ENCODE assay signal across 8 cellular contexts in the genomic region with DNA sequence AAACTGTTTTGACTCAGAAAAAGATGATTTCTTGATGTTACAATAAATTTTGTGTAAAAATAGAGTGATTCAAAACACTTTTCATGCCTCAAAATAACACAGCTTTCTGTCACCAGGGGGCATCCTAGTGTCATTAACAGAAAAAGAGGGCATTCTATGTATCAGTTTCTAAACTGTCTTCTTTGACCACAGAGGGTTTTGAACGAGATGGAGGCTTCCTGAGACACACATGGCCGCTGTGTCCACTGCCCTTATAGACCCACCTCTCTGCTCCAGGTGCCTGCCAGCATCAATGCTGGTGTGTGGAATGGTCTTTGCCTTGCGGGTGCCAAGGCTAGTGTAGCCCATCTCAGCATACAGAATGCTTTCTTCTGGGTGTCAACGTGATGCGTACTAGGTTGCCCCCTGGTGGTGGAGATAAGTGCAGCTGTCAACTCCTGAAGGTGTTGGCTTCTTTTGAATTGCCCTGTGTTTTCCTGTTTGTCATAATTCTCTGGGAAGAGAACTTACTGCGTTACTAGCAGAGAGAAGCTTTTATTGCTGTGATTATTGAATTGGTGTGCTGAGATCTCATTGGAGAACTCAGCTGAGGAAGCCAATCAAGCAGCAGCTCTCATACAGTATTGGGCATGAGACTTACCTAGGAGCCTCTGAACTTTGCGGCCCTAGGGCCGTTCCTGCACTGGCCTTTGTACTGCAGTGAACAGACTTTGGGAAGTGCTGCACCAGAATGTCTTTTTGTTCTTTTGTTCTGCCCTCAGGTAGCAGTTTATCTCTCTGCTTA. TPM values are rescaled to one million over a fixed set of nuclear protein-coding genes. Genes with fewer than 3 reads are reported as not detected.
DNase-seq lines count a peak whose midpoint lies in the region; ATAC-seq and TF ChIP-seq lines count a peak whose summit lies in the region.

No MANE protein-coding gene starts in this region.

- 35 to 38% methylated on average over 8 of the region's 8 CpGs for WGBS in lower leg skin, 2 donors

- TF ChIP-seq CTCF in 22Rv1 (IDR thresholded peaks at IDR 0.05) (peak; percentile 94), GM12874 (IDR thresholded peaks at IDR 0.05; ENCODE audit: insufficient read depth, low read depth, low read length) (peak; percentile 85), lower leg skin (IDR thresholded peaks at IDR 0.05) (no peak)

- 0 out of 2 replicates have a peak overlapping the region, but pooled peaks have one; percentile 12 for H3K27ac ChIP-seq in 22Rv1

- peak; percentile 27 for DNase-seq in NCI-H526 treated with DMSO at 0.1 percent for 48 hours (lab: John Stamatoyannopoulos, UW)
- DNase-seq in activated CD4-positive, alpha-beta T cell treated with anti-CD3 and anti-CD28 coated beads, Interleukin-2, amount 50 U/mL, for 24 hours (ENCODE audit: low read depth in 1 of 2, low spot score in 1 of 2) = peak; percentile 55 to 71
- peak; percentile 94 for DNase-seq in dermis blood vessel endothelial cell
- peak; percentile 78 to 94 for DNase-seq in lower leg skin (ENCODE audit: low spot score in 2 of 2)
- peak; percentile 57 for DNase-seq in stimulated activated CD8-positive, alpha-beta memory T cell treated with anti-CD3 and anti-CD28 coated beads, Interleukin-12 subunit alpha, Interleukin-12 subunit beta, amount 100 ng/mL, for 1 hour (ENCODE audit: low read depth)

- peak; percentile 69 for ATAC-seq in HG03045 (IDR thresholded peaks at IDR 0.05; ENCODE audit: unreplicated experiment)

- H3K4me3 ChIP-seq in lower leg skin (ENCODE audit: low read depth, poor library complexity, severe bottlenecking) = no peak overlapping the region

- no peak for TF ChIP-seq POLR2A in lower leg skin (IDR thresholded peaks at IDR 0.05)

- intact Hi-C loops in lower leg skin (cut with DNase I; ENCODE audit: low total_unique reads) = loop anchor here (10.0 kb wide), 1 partner anchor 114 kb away; no protein-coding TSS in a partner anchor

RNA-seq across cellular contexts. Expression of gene USP10, which starts 38.6 kb away (rescaled TPM):
- total RNA-seq in dermis blood vessel endothelial cell = 32.7 and 70.7 TPM in 2 replicates
- total RNA-seq in lower leg skin = 10 to 100 TPM; 54.3 to 69.0 (median 60.7) TPM

Comparison
In these comparisons a context has a peak if more than half of its experiments do, and no peak if none do; other contexts are left out.
1. CTCF ChIP-seq: peak in 22Rv1 (single experiment) and GM12874 (single experiment); none in lower leg skin (0 of 3).
2. DNase-seq: peak in every context shown above with its lines; median percentile 94 in dermis blood vessel endothelial cell; 86 in lower leg skin; 63 in activated CD4-positive, alpha-beta T cell treated with anti-CD3 and anti-CD28 coated beads, Interleukin-2, amount 50 U/mL, for 24 hours; 57 in stimulated activated CD8-positive, alpha-beta memory T cell treated with anti-CD3 and anti-CD28 coated beads, Interleukin-12 subunit alpha, Interleukin-12 subunit beta, amount 100 ng/mL, for 1 hour; 27 in NCI-H526 treated with DMSO at 0.1 percent for 48 hours.